Comparison of ENCODE assay signal across 11 cellular contexts in genomic region chr18:2917255-2918047, GRCh38.
DNase-seq lines count a peak whose midpoint lies in the region; ATAC-seq and TF ChIP-seq lines count a peak whose summit lies in the region.
"Had no signal": no experiment of that assay in that cellular context is flagged by ENCODE, and none has a peak within 500 bp of the region (broad histone marks: within the 10 kb centered on the region; RNA-seq: fewer than 3 reads in every experiment).

No MANE protein-coding gene starts in this region.

- H3K9ac ChIP-seq in SU-DHL-6 (ENCODE audit: low read length) = no peak overlapping the region; the same call in 1 of the 2 replicates

- H3K27me3 Mint-ChIP-seq in immature natural killer cell (ENCODE audit: low read depth in 3 of 3) = peaks cover 0 to under 1% (median 0%) of the 10 kb centered on the region in 3 donors

- H3K27ac ChIP-seq in SU-DHL-6 (ENCODE audit: low read depth, low read length) (peak overlapping the region; percentile 56), temporal lobe (ENCODE audit: low read depth, low read length) (peak overlapping the region; percentile 0)
- H3K27ac ChIP-seq: gastroesophageal sphincter had no signal

- no peaks in the 10 kb centered on the region for H4K20me1 ChIP-seq in SU-DHL-6 (ENCODE audit: low read depth, low read length)

- no peak for TF ChIP-seq CTCF in SU-DHL-6 (IDR thresholded peaks at IDR 0.05; ENCODE audit: insufficient read depth, low read length, poor library complexity, severe bottlenecking)

- peaks cover 18 to 27% of the 10 kb centered on the region in 2 donors for H3K4me1 Mint-ChIP-seq in immature natural killer cell

- no peak overlapping the region for H3K4me3 Mint-ChIP-seq in immature natural killer cell

- no peaks in the 10 kb centered on the region for H3K9me2 ChIP-seq in SU-DHL-6 (replicated peaks; ENCODE audit: insufficient read depth, low read length)

- H3K27ac Mint-ChIP-seq in immature natural killer cell = peak overlapping the region; percentile 60 to 87 (median 74)

- no peaks in the 10 kb centered on the region for H3K36me3 ChIP-seq in SU-DHL-6 (ENCODE audit: low read length)

- H3K9me3 Mint-ChIP-seq in immature natural killer cell = no peaks in the 10 kb centered on the region

- H3K36me3 Mint-ChIP-seq in immature natural killer cell = peaks cover 11 to 45% (median 23%) of the 10 kb centered on the region in 3 donors

- no peak overlapping the region for H3K4me3 ChIP-seq in SU-DHL-6 (ENCODE audit: insufficient read depth, low read length, poor library complexity, severe bottlenecking)
- H3K4me3 ChIP-seq: gastroesophageal sphincter had no signal

- DNase-seq in activated CD8-positive, alpha-beta memory T cell treated with anti-CD3 and anti-CD28 coated beads, Interleukin-2, amount 50 U/mL, for 48 hours = peak; percentile 41
- no peak for DNase-seq in activated CD8-positive, alpha-beta memory T cell treated with anti-CD3 and anti-CD28 coated beads for 24 hours
- DNase-seq in immature natural killer cell (no peak), A172 (ENCODE audit: low spot score) (no peak)
- DNase-seq: NCI-H1436, right cardiac atrium had no signal

- H2AFZ ChIP-seq in SU-DHL-6 (ENCODE audit: low read depth, low read length, severe bottlenecking) = no peak overlapping the region

- no peaks in the 10 kb centered on the region for H3K27me3 ChIP-seq in SU-DHL-6 (ENCODE audit: low read length)

- ATAC-seq in HG02798 (IDR thresholded peaks at IDR 0.05; ENCODE audit: poor library complexity, unreplicated experiment) (no peak), GM21360 (IDR thresholded peaks at IDR 0.05; ENCODE audit: unreplicated experiment) (no peak)
- ATAC-seq: gastroesophageal sphincter, right cardiac atrium had no signal

- no peaks in the 10 kb centered on the region for H3K9me3 ChIP-seq in SU-DHL-6 (ENCODE audit: insufficient read depth, low read length)
- H3K9me3 ChIP-seq: gastroesophageal sphincter had no signal

- peak overlapping the region; percentile 24 for H3K4me2 ChIP-seq in SU-DHL-6 (ENCODE audit: low read depth, low read length, poor library complexity, severe bottlenecking)

- H3K79me2 ChIP-seq in SU-DHL-6 (ENCODE audit: insufficient read depth, low read length) = no peaks in the 10 kb centered on the region

- no peaks in the 10 kb centered on the region for H3F3A ChIP-seq in SU-DHL-6 (ENCODE audit: insufficient read depth)
